Comparison of ENCODE assay signal across 29 cellular contexts in the genomic region with DNA sequence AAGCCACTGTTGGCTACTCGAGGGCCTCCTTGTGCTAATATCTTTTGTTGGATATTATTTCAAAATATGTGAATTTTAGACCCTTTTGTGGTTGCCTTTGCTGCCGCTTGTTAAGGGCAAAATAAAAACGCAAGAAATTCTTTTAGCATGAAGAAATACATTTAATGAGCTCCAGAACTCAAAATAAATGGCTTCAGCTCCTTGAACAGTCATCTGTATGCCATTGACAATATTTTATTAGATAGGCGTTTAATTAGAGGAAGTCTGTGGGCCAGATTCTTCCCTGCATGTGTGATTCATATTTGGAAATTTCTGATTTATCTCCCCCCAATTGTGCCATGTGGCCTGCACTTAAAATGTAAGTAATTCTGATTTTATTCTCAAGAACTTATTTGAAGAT.
DNase-seq lines count a peak whose midpoint lies in the region; ATAC-seq and TF ChIP-seq lines count a peak whose summit lies in the region.
"Had no signal": no experiment of that assay in that cellular context is flagged by ENCODE, and none has a peak within 500 bp of the region (broad histone marks: within the 10 kb centered on the region; RNA-seq: fewer than 3 reads in every experiment).

No MANE protein-coding gene starts in this region.

- H3K27me3 ChIP-seq in smooth muscle cell (ENCODE audit: low read depth) = no peaks in the 10 kb centered on the region
- H3K27me3 ChIP-seq in MG63 = no peaks in the 10 kb centered on the region
- H3K27me3 ChIP-seq: BLaER1 treated with 17β-estradiol and CSF1 and Interleukin-3, amounts not matched to agents 10 nM and 100 nM; SJCRH30 had no signal

- 35% methylated on average over 4 of the region's 4 CpGs for WGBS in smooth muscle cell (ENCODE audit: low lambda C conversion rate)

- H3K4me2 ChIP-seq in smooth muscle cell = no peak overlapping the region
- H3K4me2 ChIP-seq: A549; BLaER1 treated with 17β-estradiol and CSF1 and Interleukin-3, amounts not matched to agents 10 nM and 100 nM; PC-9 had no signal

- H3K4me1 Mint-ChIP-seq in activated T-cell treated with anti-CD3 and anti-CD28 coated beads, Interleukin-2, amount 50 U/mL, for 24 hours (ENCODE audit: low read depth) = no peaks in the 10 kb centered on the region
- H3K4me1 Mint-ChIP-seq: CD4-positive, alpha-beta memory T cell had no signal

- no peak overlapping the region for H3K4me3 Mint-ChIP-seq in activated T-cell treated with anti-CD3 and anti-CD28 coated beads, Interleukin-2, amount 50 U/mL, for 24 hours
- H3K4me3 Mint-ChIP-seq: CD4-positive, alpha-beta memory T cell; T-helper 2 cell treated with Interferon-gamma antibody and Interleukin-4, amounts not matched to agents 5 μg/mL and 100 μg/mL, for 36 hours had no signal

- no peak overlapping the region for H3K9ac ChIP-seq in smooth muscle cell (ENCODE audit: low read depth)
- H3K9ac ChIP-seq: BLaER1 treated with 17β-estradiol and CSF1 and Interleukin-3, amounts not matched to agents 10 nM and 100 nM had no signal

- ATAC-seq in SK-N-SH treated with all-trans-retinoic acid at 6 μM for 48 hours = peak; percentile 65
- ATAC-seq: A549, HepG2, Right ventricle myocardium inferior had no signal

- H3F3A ChIP-seq in smooth muscle cell (ENCODE audit: low read depth) = no peaks in the 10 kb centered on the region

- no peak overlapping the region for H2AFZ ChIP-seq in smooth muscle cell (ENCODE audit: low read depth)
- H2AFZ ChIP-seq: PC-9 had no signal

- no peak for TF ChIP-seq CTCF in smooth muscle cell (IDR thresholded peaks at IDR 0.05; ENCODE audit: borderline replicate concordance, insufficient read depth, poor library complexity, severe bottlenecking)

- H3K4me3 ChIP-seq in smooth muscle cell = no peak overlapping the region
- no peak overlapping the region for H3K4me3 ChIP-seq in MG63
- H3K4me3 ChIP-seq: A549; BLaER1 treated with 17β-estradiol and CSF1 and Interleukin-3, amounts not matched to agents 10 nM and 100 nM; HAP-1; PC-9; SJCRH30 had no signal

- no peaks in the 10 kb centered on the region for H3K9me3 Mint-ChIP-seq in activated T-cell treated with anti-CD3 and anti-CD28 coated beads, Interleukin-2, amount 50 U/mL, for 24 hours
- H3K9me3 Mint-ChIP-seq: CD4-positive, alpha-beta memory T cell; T-helper 2 cell treated with Interferon-gamma antibody and Interleukin-4, amounts not matched to agents 5 μg/mL and 100 μg/mL, for 36 hours had no signal

- no peak overlapping the region for H3K27ac Mint-ChIP-seq in activated T-cell treated with anti-CD3 and anti-CD28 coated beads, Interleukin-2, amount 50 U/mL, for 24 hours
- H3K27ac Mint-ChIP-seq: CD4-positive, alpha-beta memory T cell; T-helper 2 cell treated with Interferon-gamma antibody and Interleukin-4, amounts not matched to agents 5 μg/mL and 100 μg/mL, for 36 hours had no signal

- H3K27ac ChIP-seq in smooth muscle cell (ENCODE audit: low read depth) = peak overlapping the region; percentile 27
- H3K27ac ChIP-seq: A549; BLaER1 treated with 17β-estradiol and CSF1 and Interleukin-3, amounts not matched to agents 10 nM and 100 nM; PC-9; SJCRH30 had no signal

- peaks cover 1% of the 10 kb centered on the region for H3K4me1 ChIP-seq in smooth muscle cell (ENCODE audit: low read depth)
- H3K4me1 ChIP-seq: A549; BLaER1 treated with 17β-estradiol and CSF1 and Interleukin-3, amounts not matched to agents 10 nM and 100 nM; SJCRH30 had no signal

- no peaks in the 10 kb centered on the region for H3K36me3 Mint-ChIP-seq in activated T-cell treated with anti-CD3 and anti-CD28 coated beads, Interleukin-2, amount 50 U/mL, for 24 hours (ENCODE audit: low read depth)
- H3K36me3 Mint-ChIP-seq: CD4-positive, alpha-beta memory T cell had no signal

- DNase-seq in AG20443 (ENCODE audit: low spot score) (peak; percentile 61), GM04504 (ENCODE audit: low read depth) (peak; percentile 82), smooth muscle cell (lab: John Stamatoyannopoulos, UW; ENCODE audit: unreplicated experiment) (no peak), MG63 (no peak), NOMO-1 treated with DMSO at 0.1 percent for 48 hours (lab: John Stamatoyannopoulos, UW; ENCODE audit: unreplicated experiment) (no peak), DMS79 (lab: John Stamatoyannopoulos, UW) (no peak)
- no peak for DNase-seq in activated T-cell treated with anti-CD3 and anti-CD28 coated beads, Interleukin-2, amount 50 U/mL, for 24 hours
- DNase-seq: CD4-positive, alpha-beta memory T cell; COR-L47; GOT3; Karpas-422; MV-4-11; NCI-H1105; NCI-H1436 treated with DMSO at 0.1 percent for 48 hours; NCI-H1930; NCI-H446; NCI-H524 treated with DMSO at 0.1 percent for 48 hours; NCI-H82; NK-92 treated with Interleukin-12 subunit alpha and Interleukin-12 subunit beta, amount 100 ng/mL, for 24 hours; PC-9; SJCRH30; T-helper 1 cell had no signal

- no peaks in the 10 kb centered on the region for H3K79me2 ChIP-seq in smooth muscle cell (ENCODE audit: low read depth)

- no peaks in the 10 kb centered on the region for H3K9me3 ChIP-seq in smooth muscle cell (replicated peaks; ENCODE audit: low read depth)
- no peaks in the 10 kb centered on the region for H3K9me3 ChIP-seq in MG63
- H3K9me3 ChIP-seq: A549; BLaER1 treated with 17β-estradiol and CSF1 and Interleukin-3, amounts not matched to agents 10 nM and 100 nM; HAP-1; SJCRH30 had no signal

- peaks cover 5% of the 10 kb centered on the region for H3K27me3 Mint-ChIP-seq in activated T-cell treated with anti-CD3 and anti-CD28 coated beads, Interleukin-2, amount 50 U/mL, for 24 hours

- H4K20me1 ChIP-seq in smooth muscle cell (ENCODE audit: low read depth) = no peaks in the 10 kb centered on the region
- H4K20me1 ChIP-seq: BLaER1 treated with 17β-estradiol and CSF1 and Interleukin-3, amounts not matched to agents 10 nM and 100 nM had no signal

- H3K36me3 ChIP-seq in smooth muscle cell (ENCODE audit: low read depth) (peaks cover 2% of the 10 kb centered on the region), MG63 (peaks cover 11% of the 10 kb centered on the region; the same call in 1 of the 2 replicates)
- H3K36me3 ChIP-seq: HAP-1, SJCRH30 had no signal

TF ChIP-seq in SK-N-SH treated with all-trans-retinoic acid at 6 μM for 48 hours, 23 proteins besides CTCF, POLR2A, EP300 and RAD21:
- TF ChIP-seq PATZ1 (CRISPR knock-in tag; IDR thresholded peaks at IDR 0.05; ENCODE audit: borderline replicate concordance) (no peak), ISL1 (CRISPR knock-in tag; IDR thresholded peaks at IDR 0.05) (peak; percentile 61)

Comparison
In these comparisons a context has a peak if more than half of its experiments do, and no peak if none do; other contexts are left out.
1. DNase-seq: peak in AG20443 (single experiment) and GM04504 (single experiment); none in smooth muscle cell (single experiment), MG63 (single experiment), NOMO-1 treated with DMSO at 0.1 percent for 48 hours (single experiment), DMS79 (single experiment) and activated T-cell treated with anti-CD3 and anti-CD28 coated beads, Interleukin-2, amount 50 U/mL, for 24 hours (single experiment).